ENCODE assay signal across 29 cellular contexts in the genomic region with DNA sequence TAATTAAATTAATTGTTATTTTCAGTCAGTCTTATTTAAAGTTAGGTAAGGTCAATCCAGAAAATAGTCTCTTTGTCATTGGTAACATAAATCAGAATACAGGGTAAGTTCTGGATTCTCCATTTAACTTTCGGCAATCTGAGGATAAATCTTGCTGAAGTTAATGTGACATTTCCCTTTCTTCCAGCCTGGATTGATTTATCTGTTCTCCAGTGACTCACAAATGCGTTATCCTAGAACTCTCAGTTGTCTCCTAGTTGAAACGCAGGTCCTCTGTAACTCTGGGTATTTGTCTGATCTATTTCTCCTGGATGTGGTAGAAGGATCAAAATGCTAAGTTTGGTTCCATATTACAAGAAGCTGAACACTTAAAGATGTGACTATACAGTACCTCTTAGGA. TPM values are rescaled to one million over a fixed set of nuclear protein-coding genes. Genes with fewer than 3 reads are reported as not detected.
"Had no signal": no experiment of that assay in that cellular context is flagged by ENCODE, and none has a peak within 500 bp of the region (broad histone marks: within the 10 kb centered on the region; RNA-seq: fewer than 3 reads in every experiment).

No MANE protein-coding gene starts in this region.

- H3K27ac ChIP-seq: ascending aorta, body of pancreas, Peyer's patch, RWPE1, SJCRH30 had no signal

- H3K4me1 ChIP-seq: ascending aorta, body of pancreas, Peyer's patch, SJCRH30 had no signal

- H3K36me3 ChIP-seq: ascending aorta, Peyer's patch, SJCRH30 had no signal

- H3K4me3 ChIP-seq: ascending aorta, body of pancreas, Peyer's patch, SJCRH30 had no signal

- H3K27me3 ChIP-seq: ascending aorta, body of pancreas, Peyer's patch, SJCRH30 had no signal

- H3K27ac Mint-ChIP-seq: activated CD8-positive, alpha-beta memory T cell treated with anti-CD3 and anti-CD28 coated beads, Interleukin-2, amount 10 ng/mL, durations not matched to agents 7 days and 5 days; activated naive CD4-positive, alpha-beta T cell treated with anti-CD3 and anti-CD28 coated beads, Interleukin-2, amount 50 U/mL, for 24 hours; activated T-cell treated with anti-CD3 and anti-CD28 coated beads, Interleukin-2, amount 50 U/mL, for 24 hours; activated T-helper 1 cell treated with anti-CD3 and anti-CD28 coated beads, Interleukin-12 subunit alpha, Interleukin-12 subunit beta, Interleukin-2, Interleukin-4 antibody, amounts not matched to agents 30 ng/mL and 10 ng/mL and 1 ng/mL, durations not matched to agents 14 hours and 24 hours and 36 hours; T-helper 1 cell treated with Interleukin-12 subunit alpha and Interleukin-12 subunit beta and Interleukin-4 antibody, amounts not matched to agents 30 μg/mL and 1 μg/mL, for 36 hours; WTC11 had no signal

- DNase-seq: activated CD4-positive, alpha-beta T cell treated with anti-CD3 and anti-CD28 coated beads for 48 hours; activated CD4-positive, alpha-beta T cell treated with anti-CD3 and anti-CD28 coated beads, Interleukin-2, amount 50 U/mL, for 4 hours; activated CD4-positive, CD25-positive, alpha-beta regulatory T cell treated with anti-CD3 and anti-CD28 coated beads, Interleukin-2, amount 50 U/mL, for 72 hours; activated CD8-positive, alpha-beta memory T cell treated with anti-CD3 and anti-CD28 coated beads, Interleukin-2, amount 10 ng/mL, durations not matched to agents 7 days and 5 days; activated effector memory CD4-positive, alpha-beta T cell treated with Interleukin-2 at 50 U/mL for 16 hours; activated naive CD4-positive, alpha-beta T cell; activated T-cell treated with anti-CD3 and anti-CD28 coated beads, Interleukin-2, amount 50 U/mL, for 24 hours; amniotic stem cell; body of pancreas; Karpas-422; MM.1S; NCI-H1105; NCI-H146; NCI-H187 treated with DMSO at 0.1 percent for 48 hours; NCI-H2081 treated with DMSO at 0.1 percent for 48 hours; NCI-H446; NCI-H524; Peyer's patch; Right ventricle myocardium superior; SJCRH30; SW 1271 had no signal

- H3K4me1 Mint-ChIP-seq: activated CD8-positive, alpha-beta memory T cell treated with anti-CD3 and anti-CD28 coated beads, Interleukin-2, amount 10 ng/mL, durations not matched to agents 7 days and 5 days; activated naive CD4-positive, alpha-beta T cell treated with anti-CD3 and anti-CD28 coated beads, Interleukin-2, amount 50 U/mL, for 24 hours; central memory CD8-positive, alpha-beta T cell had no signal

- H3K9me3 ChIP-seq: ascending aorta, body of pancreas, Peyer's patch, SJCRH30 had no signal

- H3K4me3 Mint-ChIP-seq: activated CD8-positive, alpha-beta memory T cell treated with anti-CD3 and anti-CD28 coated beads, Interleukin-2, amount 10 ng/mL, durations not matched to agents 7 days and 5 days; activated naive CD4-positive, alpha-beta T cell treated with anti-CD3 and anti-CD28 coated beads, Interleukin-2, amount 50 U/mL, for 24 hours; activated T-cell treated with anti-CD3 and anti-CD28 coated beads, Interleukin-2, amount 50 U/mL, for 24 hours; activated T-helper 1 cell treated with anti-CD3 and anti-CD28 coated beads, Interleukin-12 subunit alpha, Interleukin-12 subunit beta, Interleukin-2, Interleukin-4 antibody, amounts not matched to agents 30 ng/mL and 10 ng/mL and 1 ng/mL, durations not matched to agents 14 hours and 24 hours and 36 hours; central memory CD8-positive, alpha-beta T cell; T-helper 1 cell treated with Interleukin-12 subunit alpha and Interleukin-12 subunit beta and Interleukin-4 antibody, amounts not matched to agents 30 μg/mL and 1 μg/mL, for 36 hours; WTC11 had no signal

- H3K36me3 Mint-ChIP-seq: activated CD8-positive, alpha-beta memory T cell treated with anti-CD3 and anti-CD28 coated beads, Interleukin-2, amount 10 ng/mL, durations not matched to agents 7 days and 5 days; activated naive CD4-positive, alpha-beta T cell treated with anti-CD3 and anti-CD28 coated beads, Interleukin-2, amount 50 U/mL, for 24 hours; WTC11 had no signal

- H3K9me3 Mint-ChIP-seq: activated naive CD4-positive, alpha-beta T cell treated with anti-CD3 and anti-CD28 coated beads, Interleukin-2, amount 50 U/mL, for 24 hours; activated T-cell treated with anti-CD3 and anti-CD28 coated beads, Interleukin-2, amount 50 U/mL, for 24 hours; activated T-helper 1 cell treated with anti-CD3 and anti-CD28 coated beads, Interleukin-12 subunit alpha, Interleukin-12 subunit beta, Interleukin-2, Interleukin-4 antibody, amounts not matched to agents 30 ng/mL and 10 ng/mL and 1 ng/mL, durations not matched to agents 14 hours and 24 hours and 36 hours; central memory CD8-positive, alpha-beta T cell; T-helper 1 cell treated with Interleukin-12 subunit alpha and Interleukin-12 subunit beta and Interleukin-4 antibody, amounts not matched to agents 30 μg/mL and 1 μg/mL, for 36 hours; WTC11 had no signal

- ATAC-seq: activated CD8-positive, alpha-beta memory T cell treated with anti-CD3 and anti-CD28 coated beads, Interleukin-2, amount 10 ng/mL, durations not matched to agents 7 days and 5 days; body of pancreas; SK-N-SH treated with all-trans-retinoic acid at 6 μM for 48 hours; WTC11 had no signal

RNA-seq across cellular contexts. Expression of a gene that starts 21.0 kb away (rescaled TPM):
- total RNA-seq: activated CD8-positive, alpha-beta memory T cell treated with anti-CD3 and anti-CD28 coated beads, Interleukin-2, amount 10 ng/mL, durations not matched to agents 7 days and 5 days; activated T-helper 1 cell treated with anti-CD3 and anti-CD28 coated beads, Interleukin-12 subunit alpha, Interleukin-12 subunit beta, Interleukin-2, Interleukin-4 antibody, amounts not matched to agents 30 ng/mL and 10 ng/mL and 1 ng/mL, durations not matched to agents 14 hours and 24 hours and 36 hours; body of pancreas; SJCRH30; WTC11 had no signal

RNA-seq across cellular contexts. Expression of a gene that starts 27.5 kb away (rescaled TPM):
- total RNA-seq: activated CD8-positive, alpha-beta memory T cell treated with anti-CD3 and anti-CD28 coated beads, Interleukin-2, amount 10 ng/mL, durations not matched to agents 7 days and 5 days; activated T-helper 1 cell treated with anti-CD3 and anti-CD28 coated beads, Interleukin-12 subunit alpha, Interleukin-12 subunit beta, Interleukin-2, Interleukin-4 antibody, amounts not matched to agents 30 ng/mL and 10 ng/mL and 1 ng/mL, durations not matched to agents 14 hours and 24 hours and 36 hours; ascending aorta; body of pancreas; Peyer's patch; Right ventricle myocardium superior; SJCRH30; WTC11 had no signal

RNA-seq across cellular contexts. Expression of a gene that starts 32.9 kb away (rescaled TPM):
- total RNA-seq: activated CD8-positive, alpha-beta memory T cell treated with anti-CD3 and anti-CD28 coated beads, Interleukin-2, amount 10 ng/mL, durations not matched to agents 7 days and 5 days; activated T-helper 1 cell treated with anti-CD3 and anti-CD28 coated beads, Interleukin-12 subunit alpha, Interleukin-12 subunit beta, Interleukin-2, Interleukin-4 antibody, amounts not matched to agents 30 ng/mL and 10 ng/mL and 1 ng/mL, durations not matched to agents 14 hours and 24 hours and 36 hours; body of pancreas; SJCRH30; WTC11 had no signal

RNA-seq across cellular contexts. Expression of a gene that starts 39.8 kb away (rescaled TPM):
- total RNA-seq: activated CD8-positive, alpha-beta memory T cell treated with anti-CD3 and anti-CD28 coated beads, Interleukin-2, amount 10 ng/mL, durations not matched to agents 7 days and 5 days; activated T-helper 1 cell treated with anti-CD3 and anti-CD28 coated beads, Interleukin-12 subunit alpha, Interleukin-12 subunit beta, Interleukin-2, Interleukin-4 antibody, amounts not matched to agents 30 ng/mL and 10 ng/mL and 1 ng/mL, durations not matched to agents 14 hours and 24 hours and 36 hours; ascending aorta; body of pancreas; Peyer's patch; Right ventricle myocardium superior; SJCRH30; WTC11 had no signal
